Comparison of ENCODE assay signal across 7 cellular contexts in the genomic region with DNA sequence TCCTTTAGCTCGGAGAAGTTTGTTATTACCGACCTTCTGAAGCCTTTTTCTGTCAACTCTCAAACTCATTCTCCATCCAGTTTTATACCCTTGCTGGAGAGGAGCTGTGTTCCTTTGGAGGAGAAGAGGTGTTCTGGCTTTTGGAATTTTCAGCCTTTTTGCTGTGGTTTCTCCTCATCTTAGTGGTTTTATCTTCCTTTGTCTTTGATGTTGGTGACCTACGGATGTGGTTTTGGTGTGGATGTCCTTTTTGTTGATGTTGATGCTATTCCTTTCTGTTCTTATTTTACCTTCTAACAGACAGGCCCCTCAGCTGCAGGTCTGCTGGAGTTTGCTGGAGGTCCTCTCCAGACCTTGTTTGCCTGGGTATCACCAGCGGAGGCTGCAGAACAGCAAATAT. TPM values are rescaled to one million over a fixed set of nuclear protein-coding genes. Genes with fewer than 3 reads are reported as not detected.
DNase-seq lines count a peak whose midpoint lies in the region; ATAC-seq, FAIRE-seq and TF ChIP-seq lines count a peak whose summit lies in the region.
"Not testable (repeated sequence)": the region's sequence is repeated elsewhere in the genome, so short reads cannot be mapped to it uniquely, and the experiment has no call there.

No MANE protein-coding gene starts in this region.

- not testable (repeated sequence) for H3K79me2 ChIP-seq in HepG2 (ENCODE audit: insufficient read depth, low read length)

- not testable (repeated sequence) for H4K20me1 ChIP-seq in BLaER1; HepG2 (ENCODE audit: insufficient read depth, low read length)

- H3K4me3 Mint-ChIP-seq in CD4-positive, alpha-beta memory T cell, result peak overlapping the region in 5 of 8 donors; percentile 1 to 72 (median 57)
- H3K4me3 Mint-ChIP-seq in T-helper 2 cell treated with Interferon-gamma antibody and Interleukin-4, amounts not matched to agents 5 μg/mL and 100 μg/mL, for 36 hours, result peak overlapping the region; percentile 18
- H3K4me3 Mint-ChIP-seq in activated naive CD8-positive, alpha-beta T cell treated with anti-CD3 and anti-CD28 coated beads, Interleukin-2, amount 10 ng/mL, durations not matched to agents 7 days and 5 days, result peak overlapping the region; percentile 24

- not testable (repeated sequence) for H2BK5ac ChIP-seq in neuronal stem cell (ENCODE audit: low read length)

- not testable (repeated sequence) for H2AFZ ChIP-seq in HepG2 (ENCODE audit: low read length); neuronal stem cell (ENCODE audit: low read length)

- not testable (repeated sequence) for H4K8ac ChIP-seq in neuronal stem cell (ENCODE audit: low read depth, low read length)

- not testable (repeated sequence) for H3K4me3 ChIP-seq in BLaER1; CD4-positive, alpha-beta memory T cell (ENCODE audit: low read length in 2 of 2); HepG2 (replicated peaks in 1 of 3; ENCODE audit: insufficient read depth in 1 of 3, low read depth in 2 of 3, low read length in 3 of 3); neuronal stem cell (ENCODE audit: low read length in 2 of 2)

- H3K79me1 ChIP-seq in neuronal stem cell (ENCODE audit: low read depth, low read length), result not testable (repeated sequence)

- H4K91ac ChIP-seq in neuronal stem cell (ENCODE audit: low read depth, low read length, poor library complexity), result not testable (repeated sequence)

- not testable (repeated sequence) for H3K9ac ChIP-seq in BLaER1; HepG2 (ENCODE audit: insufficient read depth, low read depth, low read length); neuronal stem cell (ENCODE audit: low read depth, low read length, poor library complexity)

- H3K4me2 ChIP-seq in BLaER1 (peak overlapping the region; percentile 46), HepG2 (ENCODE audit: low read depth, low read length) (peak overlapping the region; percentile 67)
- H3K4me2 ChIP-seq in neuronal stem cell (ENCODE audit: insufficient read depth, low read length, poor library complexity, severe bottlenecking), result not testable (repeated sequence)

- H3K4me1 ChIP-seq in BLaER1; CD4-positive, alpha-beta memory T cell (ENCODE audit: insufficient read depth, low read length); HepG2 (ENCODE audit: insufficient read depth, low read length); neuronal stem cell (ENCODE audit: control insufficient read depth in 2 of 2, insufficient read depth in 1 of 2, low read depth in 1 of 2, low read length in 2 of 2): not testable (repeated sequence)

- H3K27ac Mint-ChIP-seq in CD4-positive, alpha-beta memory T cell; T-helper 2 cell treated with Interferon-gamma antibody and Interleukin-4, amounts not matched to agents 5 μg/mL and 100 μg/mL, for 36 hours; activated naive CD8-positive, alpha-beta T cell treated with anti-CD3 and anti-CD28 coated beads, Interleukin-2, amount 10 ng/mL, durations not matched to agents 7 days and 5 days: not testable (repeated sequence)

- CTCF ChIA-PET in CD4-positive, alpha-beta memory T cell (lab: Charles Lee; ENCODE audit: partially characterized antibody); HepG2 (lab: Yijun Ruan, JAX; ENCODE audit: low intra/inter-chr PET ratio, low total read pairs): not testable (repeated sequence)

- not testable (repeated sequence) for H3K14ac ChIP-seq in neuronal stem cell (ENCODE audit: low read length)

- H3K9me3 ChIP-seq in BLaER1, result peaks cover 28% of the 10 kb centered on the region
- H3K9me3 ChIP-seq in CD4-positive, alpha-beta memory T cell (ENCODE audit: control insufficient read depth in 1 of 2, low read length in 2 of 2); HepG2 (ENCODE audit: low read length); neuronal stem cell (replicated peaks in 1 of 2; ENCODE audit: control insufficient read depth in 2 of 2, insufficient read depth in 1 of 2, low read depth in 1 of 2, low read length in 2 of 2): not testable (repeated sequence)

- H2AK5ac ChIP-seq in neuronal stem cell (ENCODE audit: low read depth, low read length), result not testable (repeated sequence)

- not testable (repeated sequence) for H3K23ac ChIP-seq in neuronal stem cell (ENCODE audit: low read depth, low read length, poor library complexity)

- H3K18ac ChIP-seq in neuronal stem cell (ENCODE audit: low read length), result not testable (repeated sequence)

- H2BK15ac ChIP-seq in neuronal stem cell (ENCODE audit: low read length), result not testable (repeated sequence)

- H3K27ac ChIP-seq in BLaER1; CD4-positive, alpha-beta memory T cell (ENCODE audit: low read depth, low read length); HepG2 (ENCODE audit: extremely low read length, insufficient read depth, low read length); neuronal stem cell (replicated peaks; ENCODE audit: low read length): not testable (repeated sequence)

- not testable (repeated sequence) for TF ChIP-seq EP300 in HepG2 (IDR thresholded peaks at IDR 0.05; ENCODE audit: low read depth in 2 of 2, low read length in 2 of 2); HepG2 (CRISPR knock-in tag; IDR thresholded peaks at IDR 0.05; ENCODE audit: borderline replicate concordance)

- not testable (repeated sequence) for H3K36me3 ChIP-seq in BLaER1; CD4-positive, alpha-beta memory T cell (ENCODE audit: insufficient read depth, low read length); HepG2 (replicated peaks in 1 of 2; ENCODE audit: control insufficient read depth in 1 of 2, insufficient read depth in 2 of 2, low read length in 2 of 2); neuronal stem cell (replicated peaks in 1 of 2; ENCODE audit: control insufficient read depth in 2 of 2, insufficient read depth in 2 of 2, low read length in 2 of 2)

- H3K9me3 Mint-ChIP-seq in CD4-positive, alpha-beta memory T cell, result peaks cover 0 to 12% (median 5%) of the 10 kb centered on the region in 8 donors
- not testable (repeated sequence) for H3K9me3 Mint-ChIP-seq in T-helper 2 cell treated with Interferon-gamma antibody and Interleukin-4, amounts not matched to agents 5 μg/mL and 100 μg/mL, for 36 hours
- peaks cover 12% of the 10 kb centered on the region for H3K9me3 Mint-ChIP-seq in activated naive CD8-positive, alpha-beta T cell treated with anti-CD3 and anti-CD28 coated beads, Interleukin-2, amount 10 ng/mL, durations not matched to agents 7 days and 5 days

- peaks cover 12 to 33% of the 10 kb centered on the region in 2 donors for H3K27me3 Mint-ChIP-seq in CD4-positive, alpha-beta memory T cell
- peaks cover 57% of the 10 kb centered on the region for H3K27me3 Mint-ChIP-seq in T-helper 2 cell treated with Interferon-gamma antibody and Interleukin-4, amounts not matched to agents 5 μg/mL and 100 μg/mL, for 36 hours (ENCODE audit: low read depth)
- peaks cover 46% of the 10 kb centered on the region for H3K27me3 Mint-ChIP-seq in activated naive CD8-positive, alpha-beta T cell treated with anti-CD3 and anti-CD28 coated beads, Interleukin-2, amount 10 ng/mL, durations not matched to agents 7 days and 5 days

- H3K4me1 Mint-ChIP-seq in CD4-positive, alpha-beta memory T cell, result peaks cover 8 to 20% (median 11%) of the 10 kb centered on the region in 4 donors
- H3K4me1 Mint-ChIP-seq in T-helper 2 cell treated with Interferon-gamma antibody and Interleukin-4, amounts not matched to agents 5 μg/mL and 100 μg/mL, for 36 hours (ENCODE audit: low read depth), result peaks cover 14% of the 10 kb centered on the region
- not testable (repeated sequence) for H3K4me1 Mint-ChIP-seq in activated naive CD8-positive, alpha-beta T cell treated with anti-CD3 and anti-CD28 coated beads, Interleukin-2, amount 10 ng/mL, durations not matched to agents 7 days and 5 days

- not testable (repeated sequence) for TF ChIP-seq CTCF in HepG2 (CRISPR knock-in tag; IDR thresholded peaks at IDR 0.05)

- ATAC-seq in activated naive CD8-positive, alpha-beta T cell treated with anti-CD3 and anti-CD28 coated beads, Interleukin-2, amount 10 ng/mL, durations not matched to agents 7 days and 5 days (ENCODE audit: low read depth); HepG2: not testable (repeated sequence)

- H3K36me3 Mint-ChIP-seq in CD4-positive, alpha-beta memory T cell; T-helper 2 cell treated with Interferon-gamma antibody and Interleukin-4, amounts not matched to agents 5 μg/mL and 100 μg/mL, for 36 hours (ENCODE audit: low read depth); activated naive CD8-positive, alpha-beta T cell treated with anti-CD3 and anti-CD28 coated beads, Interleukin-2, amount 10 ng/mL, durations not matched to agents 7 days and 5 days: not testable (repeated sequence)

- 72% methylated on average over 4 of the region's 4 CpGs for WGBS in HepG2 (ENCODE audit: low lambda C conversion rate)
- WGBS in neuronal stem cell (ENCODE audit: extremely low coverage in 2 of 2, insufficient read length in 2 of 2, insufficient replicate concordance in 1 of 2), 2 donors, result no CpG with 5 or more reads among the region's 4 CpGs

- not testable (repeated sequence) for H3K27me3 ChIP-seq in BLaER1; CD4-positive, alpha-beta memory T cell (ENCODE audit: insufficient read depth, low read length); HepG2 (ENCODE audit: control insufficient read depth in 1 of 2, insufficient read depth in 2 of 2, low read length in 2 of 2); neuronal stem cell (ENCODE audit: control insufficient read depth in 3 of 3, insufficient read depth in 3 of 3, low read depth in 1 of 3, low read length in 3 of 3)

- BruUV-seq in HepG2 (replicated peaks; lab: Mats Ljungman, UMichigan), result not testable (repeated sequence)

- not testable (repeated sequence) for H2BK12ac ChIP-seq in neuronal stem cell (ENCODE audit: low read length)

- not testable (repeated sequence) for TF ChIP-seq RAD21 in HepG2 (CRISPR knock-in tag; IDR thresholded peaks at IDR 0.05)

- intact Hi-C loops in CD4-positive, alpha-beta memory T cell (cut with micrococcal nuclease); HepG2 (cut with micrococcal nuclease; ENCODE audit: unreplicated experiment): not testable (repeated sequence)

- in situ Hi-C loops in HepG2 (cut with HindIII; ENCODE audit: extremely low pct_ligation_motif_present, low pct_unique_long_range_greater_than_20kb), result not testable (repeated sequence)

- POLR2A ChIA-PET in CD4-positive, alpha-beta memory T cell (lab: Charles Lee; ENCODE audit: partially characterized antibody), result interaction anchor here (1.8 kb wide), 1 partner anchor 24 kb away, joined by 10 read pairs; a partner anchor contains a TSS
- POLR2A ChIA-PET in activated naive CD8-positive, alpha-beta T cell treated with anti-CD3 and anti-CD28 coated beads, Interleukin-2, amount 10 ng/mL, durations not matched to agents 7 days and 5 days (lab: Charles Lee), result not testable (repeated sequence)
- POLR2A ChIA-PET in HepG2 (lab: Yijun Ruan, JAX), result interaction anchor here (1.2 to 1.5 kb wide), 3 partner anchors 8 to 25 kb away, joined by 3 to 6 read pairs (median 3); a partner anchor contains a TSS

- peak overlapping the region; percentile 47 for H2BK120ac ChIP-seq in neuronal stem cell (ENCODE audit: low read depth, low read length)

- not testable (repeated sequence) for DNase-seq in CD4-positive, alpha-beta memory T cell; T-helper 2 cell treated with Interferon-gamma antibody and Interleukin-4, amounts not matched to agents 5 μg/mL and 100 μg/mL, for 36 hours (ENCODE audit: low spot score); activated naive CD8-positive, alpha-beta T cell treated with anti-CD3 and anti-CD28 coated beads, Interleukin-2, amount 10 ng/mL, durations not matched to agents 7 days and 5 days; HepG2 (ENCODE audit: low spot score); neuronal stem cell (ENCODE audit: low spot score)
- DNase-seq in SW480 (ENCODE audit: low spot score), result peak; percentile 50

- not testable (repeated sequence) for FAIRE-seq in HepG2 (lab: Jason Lieb, UNC)

- not testable (repeated sequence) for TF ChIP-seq POLR2A in HepG2 (IDR thresholded peaks at IDR 0.05; ENCODE audit: insufficient read depth in 1 of 2, low read depth in 2 of 2, low read length in 2 of 2)

- H3K4ac ChIP-seq in neuronal stem cell (ENCODE audit: low read length), result not testable (repeated sequence)

RNA-seq across cellular contexts. Expression of a gene that starts 8.7 kb away (rescaled TPM):
- total RNA-seq in CD4-positive, alpha-beta memory T cell, result 10 to 100 TPM; 32.2 to 34.0 TPM
- 10 to 100 TPM in 1 of 2 donors, 1 to 10 TPM in 1; 6.7 to 13.1 TPM for polyA plus RNA-seq in CD4-positive, alpha-beta memory T cell
- 10 to 100 TPM; 35.6 to 38.0 TPM for total RNA-seq in activated naive CD8-positive, alpha-beta T cell treated with anti-CD3 and anti-CD28 coated beads, Interleukin-2, amount 10 ng/mL, durations not matched to agents 7 days and 5 days
- total RNA-seq in HepG2 (2016; rRNA removed; fragmentation: Illumina TruSeq; extraction: Trizol), result 68.7 and 70.9 TPM in 2 replicates
- 31.3 and 38.5 TPM in 2 replicates for total RNA-seq in HepG2 (2016; cell fraction: cytosol; rRNA removed; fragmentation: Illumina TruSeq; extraction: Trizol; ENCODE audit: low read depth)
- total RNA-seq in HepG2 (2016; cell fraction: insoluble cytoplasmic fraction; rRNA removed; fragmentation: Illumina TruSeq; extraction: Trizol), result 64.2 and 75.5 TPM in 2 replicates
- total RNA-seq in HepG2 (2016; cell fraction: membrane; rRNA removed; fragmentation: Illumina TruSeq; extraction: Trizol), result 23.9 and 24.4 TPM in 2 replicates
- total RNA-seq in HepG2 (2016; cell fraction: nucleus; rRNA removed; fragmentation: Illumina TruSeq; extraction: Trizol), result 135 and 151 TPM in 2 replicates
- 17.2 and 18.9 TPM in 2 replicates for polyA plus RNA-seq in HepG2 (2011; rRNA removed)
- polyA plus RNA-seq in HepG2 (2011; cell fraction: cytosol; rRNA removed), result 7.8 and 12.6 TPM in 2 replicates
- 14.0 and 22.1 TPM in 2 replicates for polyA plus RNA-seq in HepG2 (2011; cell fraction: nucleus; rRNA removed)
- polyA plus RNA-seq in HepG2 (2012), result 21.4 and 24.8 TPM in 2 replicates
- polyA plus RNA-seq in HepG2 (2016; cell fraction: cytosol; fragmentation: Illumina TruSeq; extraction: Trizol; ENCODE audit: low read depth), result 4.1 and 4.2 TPM in 2 replicates
- 59.1 and 71.5 TPM in 2 replicates for polyA plus RNA-seq in HepG2 (2016; cell fraction: insoluble cytoplasmic fraction; fragmentation: Illumina TruSeq; extraction: Trizol; ENCODE audit: low read depth)
- polyA plus RNA-seq in HepG2 (2016; cell fraction: membrane; fragmentation: Illumina TruSeq; extraction: Trizol; ENCODE audit: low read depth), result 7.1 and 7.7 TPM in 2 replicates
- 57.6 and 63.1 TPM in 2 replicates for polyA plus RNA-seq in HepG2 (2016; cell fraction: nucleus; fragmentation: Illumina TruSeq; extraction: Trizol; ENCODE audit: insufficient read depth, low read depth)
- polyA minus RNA-seq in HepG2 (2011; rRNA and poly(A)+ RNA removed; ENCODE audit: low replicate concordance), result 12.5 and 23.0 TPM in 2 replicates
- polyA minus RNA-seq in HepG2 (2011; cell fraction: cytosol; rRNA and poly(A)+ RNA removed), result 10.9 and 16.9 TPM in 2 replicates
- 221 and 230 TPM in 2 replicates for polyA minus RNA-seq in HepG2 (2011; cell fraction: nucleus; rRNA and poly(A)+ RNA removed)
- polyA plus RNA-seq in neuronal stem cell (2013, experiment 1 of 2), result 59.1 TPM
- polyA plus RNA-seq in neuronal stem cell (2013, experiment 2 of 2), result 60.5 TPM
